Comparison of ENCODE assay signal across 1 cellular context in the genomic region with DNA sequence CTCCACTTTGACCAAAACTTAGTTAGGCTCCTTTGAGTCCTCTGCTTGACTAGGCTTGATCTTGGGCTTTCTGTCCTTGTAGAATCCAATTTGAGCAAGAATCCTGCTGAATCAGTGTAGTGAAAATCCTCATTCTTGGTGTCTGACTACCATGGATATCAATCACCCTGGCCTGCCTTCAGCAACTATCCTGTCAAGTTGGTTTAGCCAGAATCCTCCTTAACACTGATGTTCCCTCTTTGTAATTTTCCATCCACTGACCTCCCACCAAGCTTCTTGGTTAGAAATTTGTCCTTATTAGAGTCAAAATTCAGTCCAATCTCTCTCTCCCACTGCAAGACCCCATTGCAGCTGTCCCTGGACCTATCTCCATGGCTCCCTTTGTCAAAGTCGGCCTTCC.
TF ChIP-seq lines count a peak whose summit lies in the region.

No MANE protein-coding gene starts in this region.

TF ChIP-seq in GM23338, 12 proteins besides CTCF, POLR2A, EP300 and RAD21 (continued from another document):
- TF ChIP-seq, protein P1, sequence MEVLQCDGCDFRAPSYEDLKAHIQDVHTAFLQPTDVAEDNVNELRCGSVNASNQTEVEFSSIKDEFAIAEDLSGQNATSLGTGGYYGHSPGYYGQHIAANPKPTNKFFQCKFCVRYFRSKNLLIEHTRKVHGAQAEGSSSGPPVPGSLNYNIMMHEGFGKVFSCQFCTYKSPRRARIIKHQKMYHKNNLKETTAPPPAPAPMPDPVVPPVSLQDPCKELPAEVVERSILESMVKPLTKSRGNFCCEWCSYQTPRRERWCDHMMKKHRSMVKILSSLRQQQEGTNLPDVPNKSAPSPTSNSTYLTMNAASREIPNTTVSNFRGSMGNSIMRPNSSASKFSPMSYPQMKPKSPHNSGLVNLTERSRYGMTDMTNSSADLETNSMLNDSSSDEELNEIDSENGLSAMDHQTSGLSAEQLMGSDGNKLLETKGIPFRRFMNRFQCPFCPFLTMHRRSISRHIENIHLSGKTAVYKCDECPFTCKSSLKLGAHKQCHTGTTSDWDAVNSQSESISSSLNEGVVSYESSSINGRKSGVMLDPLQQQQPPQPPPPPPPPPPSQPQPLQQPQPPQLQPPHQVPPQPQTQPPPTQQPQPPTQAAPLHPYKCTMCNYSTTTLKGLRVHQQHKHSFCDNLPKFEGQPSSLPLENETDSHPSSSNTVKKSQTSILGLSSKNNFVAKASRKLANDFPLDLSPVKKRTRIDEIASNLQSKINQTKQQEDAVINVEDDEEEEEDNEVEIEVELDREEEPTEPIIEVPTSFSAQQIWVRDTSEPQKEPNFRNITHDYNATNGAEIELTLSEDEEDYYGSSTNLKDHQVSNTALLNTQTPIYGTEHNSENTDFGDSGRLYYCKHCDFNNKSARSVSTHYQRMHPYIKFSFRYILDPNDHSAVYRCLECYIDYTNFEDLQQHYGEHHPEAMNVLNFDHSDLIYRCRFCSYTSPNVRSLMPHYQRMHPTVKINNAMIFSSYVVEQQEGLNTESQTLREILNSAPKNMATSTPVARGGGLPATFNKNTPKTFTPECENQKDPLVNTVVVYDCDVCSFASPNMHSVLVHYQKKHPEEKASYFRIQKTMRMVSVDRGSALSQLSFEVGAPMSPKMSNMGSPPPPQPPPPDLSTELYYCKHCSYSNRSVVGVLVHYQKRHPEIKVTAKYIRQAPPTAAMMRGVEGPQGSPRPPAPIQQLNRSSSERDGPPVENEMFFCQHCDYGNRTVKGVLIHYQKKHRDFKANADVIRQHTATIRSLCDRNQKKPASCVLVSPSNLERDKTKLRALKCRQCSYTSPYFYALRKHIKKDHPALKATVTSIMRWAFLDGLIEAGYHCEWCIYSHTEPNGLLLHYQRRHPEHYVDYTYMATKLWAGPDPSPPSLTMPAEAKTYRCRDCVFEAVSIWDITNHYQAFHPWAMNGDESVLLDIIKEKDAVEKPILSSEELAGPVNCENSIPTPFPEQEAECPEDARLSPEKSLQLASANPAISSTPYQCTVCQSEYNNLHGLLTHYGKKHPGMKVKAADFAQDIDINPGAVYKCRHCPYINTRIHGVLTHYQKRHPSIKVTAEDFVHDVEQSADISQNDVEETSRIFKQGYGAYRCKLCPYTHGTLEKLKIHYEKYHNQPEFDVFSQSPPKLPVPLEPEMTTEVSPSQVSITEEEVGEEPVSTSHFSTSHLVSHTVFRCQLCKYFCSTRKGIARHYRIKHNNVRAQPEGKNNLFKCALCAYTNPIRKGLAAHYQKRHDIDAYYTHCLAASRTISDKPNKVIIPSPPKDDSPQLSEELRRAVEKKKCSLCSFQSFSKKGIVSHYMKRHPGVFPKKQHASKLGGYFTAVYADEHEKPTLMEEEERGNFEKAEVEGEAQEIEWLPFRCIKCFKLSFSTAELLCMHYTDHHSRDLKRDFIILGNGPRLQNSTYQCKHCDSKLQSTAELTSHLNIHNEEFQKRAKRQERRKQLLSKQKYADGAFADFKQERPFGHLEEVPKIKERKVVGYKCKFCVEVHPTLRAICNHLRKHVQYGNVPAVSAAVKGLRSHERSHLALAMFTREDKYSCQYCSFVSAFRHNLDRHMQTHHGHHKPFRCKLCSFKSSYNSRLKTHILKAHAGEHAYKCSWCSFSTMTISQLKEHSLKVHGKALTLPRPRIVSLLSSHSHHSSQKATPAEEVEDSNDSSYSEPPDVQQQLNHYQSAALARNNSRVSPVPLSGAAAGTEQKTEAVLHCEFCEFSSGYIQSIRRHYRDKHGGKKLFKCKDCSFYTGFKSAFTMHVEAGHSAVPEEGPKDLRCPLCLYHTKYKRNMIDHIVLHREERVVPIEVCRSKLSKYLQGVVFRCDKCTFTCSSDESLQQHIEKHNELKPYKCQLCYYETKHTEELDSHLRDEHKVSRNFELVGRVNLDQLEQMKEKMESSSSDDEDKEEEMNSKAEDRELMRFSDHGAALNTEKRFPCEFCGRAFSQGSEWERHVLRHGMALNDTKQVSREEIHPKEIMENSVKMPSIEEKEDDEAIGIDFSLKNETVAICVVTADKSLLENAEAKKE (CRISPR knock-in tag; IDR thresholded peaks at IDR 0.05): no peak
- TF ChIP-seq STAT1 (IDR thresholded peaks at IDR 0.05; ENCODE audit: unreplicated experiment) (no peak), JUNB (IDR thresholded peaks at IDR 0.05; ENCODE audit: unreplicated experiment) (no peak), NANOG (IDR thresholded peaks at IDR 0.05; ENCODE audit: borderline replicate concordance) (no peak), CREB1 (CRISPR knock-in tag; IDR thresholded peaks at IDR 0.05; ENCODE audit: low read depth) (no peak), EZH2 (IDR thresholded peaks at IDR 0.05; ENCODE audit: low read depth, unreplicated experiment) (no peak), POLR2AphosphoS5 (IDR thresholded peaks at IDR 0.05; ENCODE audit: low read depth) (no peak), EZH2phosphoT487 (IDR thresholded peaks at IDR 0.05; ENCODE audit: unreplicated experiment) (no peak)
- TF ChIP-seq, protein P2, sequence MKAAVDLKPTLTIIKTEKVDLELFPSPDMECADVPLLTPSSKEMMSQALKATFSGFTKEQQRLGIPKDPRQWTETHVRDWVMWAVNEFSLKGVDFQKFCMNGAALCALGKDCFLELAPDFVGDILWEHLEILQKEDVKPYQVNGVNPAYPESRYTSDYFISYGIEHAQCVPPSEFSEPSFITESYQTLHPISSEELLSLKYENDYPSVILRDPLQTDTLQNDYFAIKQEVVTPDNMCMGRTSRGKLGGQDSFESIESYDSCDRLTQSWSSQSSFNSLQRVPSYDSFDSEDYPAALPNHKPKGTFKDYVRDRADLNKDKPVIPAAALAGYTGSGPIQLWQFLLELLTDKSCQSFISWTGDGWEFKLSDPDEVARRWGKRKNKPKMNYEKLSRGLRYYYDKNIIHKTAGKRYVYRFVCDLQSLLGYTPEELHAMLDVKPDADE (IDR thresholded peaks at IDR 0.05): no peak
- TF ChIP-seq, protein P3, sequence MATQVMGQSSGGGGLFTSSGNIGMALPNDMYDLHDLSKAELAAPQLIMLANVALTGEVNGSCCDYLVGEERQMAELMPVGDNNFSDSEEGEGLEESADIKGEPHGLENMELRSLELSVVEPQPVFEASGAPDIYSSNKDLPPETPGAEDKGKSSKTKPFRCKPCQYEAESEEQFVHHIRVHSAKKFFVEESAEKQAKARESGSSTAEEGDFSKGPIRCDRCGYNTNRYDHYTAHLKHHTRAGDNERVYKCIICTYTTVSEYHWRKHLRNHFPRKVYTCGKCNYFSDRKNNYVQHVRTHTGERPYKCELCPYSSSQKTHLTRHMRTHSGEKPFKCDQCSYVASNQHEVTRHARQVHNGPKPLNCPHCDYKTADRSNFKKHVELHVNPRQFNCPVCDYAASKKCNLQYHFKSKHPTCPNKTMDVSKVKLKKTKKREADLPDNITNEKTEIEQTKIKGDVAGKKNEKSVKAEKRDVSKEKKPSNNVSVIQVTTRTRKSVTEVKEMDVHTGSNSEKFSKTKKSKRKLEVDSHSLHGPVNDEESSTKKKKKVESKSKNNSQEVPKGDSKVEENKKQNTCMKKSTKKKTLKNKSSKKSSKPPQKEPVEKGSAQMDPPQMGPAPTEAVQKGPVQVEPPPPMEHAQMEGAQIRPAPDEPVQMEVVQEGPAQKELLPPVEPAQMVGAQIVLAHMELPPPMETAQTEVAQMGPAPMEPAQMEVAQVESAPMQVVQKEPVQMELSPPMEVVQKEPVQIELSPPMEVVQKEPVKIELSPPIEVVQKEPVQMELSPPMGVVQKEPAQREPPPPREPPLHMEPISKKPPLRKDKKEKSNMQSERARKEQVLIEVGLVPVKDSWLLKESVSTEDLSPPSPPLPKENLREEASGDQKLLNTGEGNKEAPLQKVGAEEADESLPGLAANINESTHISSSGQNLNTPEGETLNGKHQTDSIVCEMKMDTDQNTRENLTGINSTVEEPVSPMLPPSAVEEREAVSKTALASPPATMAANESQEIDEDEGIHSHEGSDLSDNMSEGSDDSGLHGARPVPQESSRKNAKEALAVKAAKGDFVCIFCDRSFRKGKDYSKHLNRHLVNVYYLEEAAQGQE (IDR thresholded peaks at IDR 0.05; ENCODE audit: unreplicated experiment): no peak
